ENCODE assay signal across 9 cellular contexts in genomic region chr11:100830978-100831732, GRCh38.
DNase-seq lines count a peak whose midpoint lies in the region; ATAC-seq, FAIRE-seq and TF ChIP-seq lines count a peak whose summit lies in the region.
"Had no signal": no experiment of that assay in that cellular context is flagged by ENCODE, and none has a peak within 500 bp of the region (broad histone marks: within the 10 kb centered on the region; RNA-seq: fewer than 3 reads in every experiment).

No MANE protein-coding gene starts in this region.

- no peak for FAIRE-seq in K562 (lab: Jason Lieb, UNC)

- no peaks in the 10 kb centered on the region for H4K20me1 ChIP-seq in K562 (replicated peaks; ENCODE audit: control insufficient read depth, insufficient read depth, low read length)

- no TSS peak for BruUV-seq in K562 (replicated peaks; lab: Mats Ljungman, UMichigan)

- no peak for TF ChIP-seq EP300 in K562 (IDR thresholded peaks at IDR 0.05; ENCODE audit: low read length)

- no peak for TF ChIP-seq POLR2A in K562 (conservative IDR thresholded peaks at IDR 0.05)

- H3K27me3 ChIP-seq in K562 (ENCODE audit: control insufficient read depth in 2 of 2, insufficient read depth in 2 of 2, low read length in 2 of 2) (no peaks in the 10 kb centered on the region), subcutaneous abdominal adipose tissue (ENCODE audit: control insufficient read depth in 5 of 5, insufficient read depth in 4 of 5, low read length in 5 of 5) (no peaks in the 10 kb centered on the region), upper lobe of right lung (no peaks in the 10 kb centered on the region), WERI-Rb-1 (ENCODE audit: insufficient read depth, low read depth, severe bottlenecking) (no peaks in the 10 kb centered on the region)

- 14% methylated on average over 6 of the region's 6 CpGs for WGBS in K562 (ENCODE audit: insufficient coverage, low coverage, missing lambda C conversion rate)

- CTCF ChIA-PET in K562 (lab: Yijun Ruan, JAX; ENCODE audit: low intra/inter-chr PET ratio), result no interaction called here

- H3K4me2 ChIP-seq in K562 (ENCODE audit: insufficient read depth, low read length), result no peak overlapping the region

- H3K79me2 ChIP-seq in K562 (ENCODE audit: control insufficient read depth, insufficient read depth, low read length), result no peaks in the 10 kb centered on the region

- in situ Hi-C loops in K562 (cut with MboI), result no loop called here

- no peak for TF ChIP-seq RAD21 in K562 (CRISPR knock-in tag; conservative IDR thresholded peaks at IDR 0.05 in 1 of 2, IDR thresholded peaks at IDR 0.05 in 1 of 2)

- no peak overlapping the region for H3K4me3 ChIP-seq in K562
- H3K4me3 ChIP-seq in subcutaneous abdominal adipose tissue (ENCODE audit: low read depth in 1 of 5, low read length in 5 of 5), result peak overlapping the region in 1 of 5 donors; percentile 31
- no peak overlapping the region for H3K4me3 ChIP-seq in upper lobe of right lung
- no peak overlapping the region for H3K4me3 ChIP-seq in WERI-Rb-1 (ENCODE audit: low read depth, low read length)

- H3K9me1 ChIP-seq in K562 (ENCODE audit: control insufficient read depth, insufficient read depth, low read length), result no peaks in the 10 kb centered on the region

- intact Hi-C loops in K562 (cut with micrococcal nuclease) (no loop called here), left ventricle myocardium superior (cut with micrococcal nuclease) (no loop called here), upper lobe of right lung (cut with DNase I) (no loop called here)

- H3K4me1 ChIP-seq in K562 (replicated peaks in 1 of 2; ENCODE audit: control insufficient read depth in 2 of 2, insufficient read depth in 2 of 2, low read length in 2 of 2) (no peaks in the 10 kb centered on the region; a peak in 1 of 5 replicates), subcutaneous abdominal adipose tissue (ENCODE audit: control insufficient read depth in 5 of 5, insufficient read depth in 5 of 5, low read length in 5 of 5) (peaks cover 0 to 50% (median 38%) of the 10 kb centered on the region in 5 donors), upper lobe of right lung (no peaks in the 10 kb centered on the region)

- H3K9ac ChIP-seq in K562 (ENCODE audit: insufficient read depth in 1 of 2, low read depth in 2 of 2, low read length in 2 of 2) (no peak overlapping the region), subcutaneous abdominal adipose tissue (ENCODE audit: low read length in 5 of 5) (peak overlapping the region in 1 of 5 donors; percentile 16)

- no peak overlapping the region for H2AFZ ChIP-seq in K562 (ENCODE audit: low read depth, low read length)

- no peak for TF ChIP-seq CTCF in K562 (IDR thresholded peaks at IDR 0.05 in 2 of 3, conservative IDR thresholded peaks at IDR 0.05 in 1 of 3; ENCODE audit: insufficient read depth in 2 of 3, low read depth in 1 of 3, low read length in 3 of 3)
- TF ChIP-seq CTCF in upper lobe of right lung (IDR thresholded peaks at IDR 0.05), result no peak
- no peak for TF ChIP-seq CTCF in WERI-Rb-1 (IDR thresholded peaks at IDR 0.05; ENCODE audit: low read depth, low read length)

- ATAC-seq in K562, result no peak
- peak; percentile 87 for ATAC-seq in left ventricle myocardium superior
- ATAC-seq in upper lobe of right lung, result no peak

- H3K27ac ChIP-seq in K562 (ENCODE audit: extremely low read depth, low read depth, low read length), result no peak overlapping the region
- peak overlapping the region; percentile 84 for H3K27ac ChIP-seq in subcutaneous abdominal adipose tissue (ENCODE audit: low read depth, low read length)
- H3K27ac ChIP-seq in upper lobe of right lung, result no peak overlapping the region
- H3K27ac ChIP-seq in WERI-Rb-1, result no peak overlapping the region

- peak; percentile 48 for DNase-seq in HPDE6-E6E7 (ENCODE audit: extremely low spot score)
- no peak for DNase-seq in K562 (ENCODE audit: extremely low read depth in 1 of 4, low spot score in 3 of 4)
- DNase-seq in left ventricle myocardium superior, result no peak
- no peak for DNase-seq in SIG-M5 treated with dmso at 0.1 percent for 504 hours (lab: John Stamatoyannopoulos, UW; ENCODE audit: unreplicated experiment)
- no peak for DNase-seq in upper lobe of right lung
- DNase-seq in WERI-Rb-1, result no peak
- DNase-seq: activated CD4-positive, alpha-beta memory T cell treated with anti-CD3 and anti-CD28 coated beads for 36 hours; occipital lobe had no signal

- POLR2A ChIA-PET in K562 (lab: Yijun Ruan, JAX), result no interaction called here

- H3K9me3 ChIP-seq in K562 (replicated peaks; ENCODE audit: control insufficient read depth, insufficient read depth, low read depth, low read length) (no peaks in the 10 kb centered on the region), subcutaneous abdominal adipose tissue (ENCODE audit: control insufficient read depth in 5 of 5, low read length in 5 of 5) (no peaks in the 10 kb centered on the region), upper lobe of right lung (no peaks in the 10 kb centered on the region), WERI-Rb-1 (ENCODE audit: severe bottlenecking) (no peaks in the 10 kb centered on the region)

- H3K36me3 ChIP-seq in K562 (ENCODE audit: control insufficient read depth, insufficient read depth, low read length), result no peaks in the 10 kb centered on the region
- no peaks in the 10 kb centered on the region for H3K36me3 ChIP-seq in subcutaneous abdominal adipose tissue (ENCODE audit: control insufficient read depth in 5 of 5, insufficient read depth in 5 of 5, low read length in 5 of 5)
- no peaks in the 10 kb centered on the region for H3K36me3 ChIP-seq in upper lobe of right lung
- H3K36me3 ChIP-seq in WERI-Rb-1, result no peaks in the 10 kb centered on the region

TF ChIP-seq in K562, 482 proteins besides CTCF, POLR2A, EP300 and RAD21:
- TF ChIP-seq MLLT1 (IDR thresholded peaks at IDR 0.05) (no peak), USF2 (CRISPR knock-in tag; IDR thresholded peaks at IDR 0.05) (0 out of 2 replicates have a peak, but pooled peaks have one; percentile 3)
- TF ChIP-seq, protein P1, sequence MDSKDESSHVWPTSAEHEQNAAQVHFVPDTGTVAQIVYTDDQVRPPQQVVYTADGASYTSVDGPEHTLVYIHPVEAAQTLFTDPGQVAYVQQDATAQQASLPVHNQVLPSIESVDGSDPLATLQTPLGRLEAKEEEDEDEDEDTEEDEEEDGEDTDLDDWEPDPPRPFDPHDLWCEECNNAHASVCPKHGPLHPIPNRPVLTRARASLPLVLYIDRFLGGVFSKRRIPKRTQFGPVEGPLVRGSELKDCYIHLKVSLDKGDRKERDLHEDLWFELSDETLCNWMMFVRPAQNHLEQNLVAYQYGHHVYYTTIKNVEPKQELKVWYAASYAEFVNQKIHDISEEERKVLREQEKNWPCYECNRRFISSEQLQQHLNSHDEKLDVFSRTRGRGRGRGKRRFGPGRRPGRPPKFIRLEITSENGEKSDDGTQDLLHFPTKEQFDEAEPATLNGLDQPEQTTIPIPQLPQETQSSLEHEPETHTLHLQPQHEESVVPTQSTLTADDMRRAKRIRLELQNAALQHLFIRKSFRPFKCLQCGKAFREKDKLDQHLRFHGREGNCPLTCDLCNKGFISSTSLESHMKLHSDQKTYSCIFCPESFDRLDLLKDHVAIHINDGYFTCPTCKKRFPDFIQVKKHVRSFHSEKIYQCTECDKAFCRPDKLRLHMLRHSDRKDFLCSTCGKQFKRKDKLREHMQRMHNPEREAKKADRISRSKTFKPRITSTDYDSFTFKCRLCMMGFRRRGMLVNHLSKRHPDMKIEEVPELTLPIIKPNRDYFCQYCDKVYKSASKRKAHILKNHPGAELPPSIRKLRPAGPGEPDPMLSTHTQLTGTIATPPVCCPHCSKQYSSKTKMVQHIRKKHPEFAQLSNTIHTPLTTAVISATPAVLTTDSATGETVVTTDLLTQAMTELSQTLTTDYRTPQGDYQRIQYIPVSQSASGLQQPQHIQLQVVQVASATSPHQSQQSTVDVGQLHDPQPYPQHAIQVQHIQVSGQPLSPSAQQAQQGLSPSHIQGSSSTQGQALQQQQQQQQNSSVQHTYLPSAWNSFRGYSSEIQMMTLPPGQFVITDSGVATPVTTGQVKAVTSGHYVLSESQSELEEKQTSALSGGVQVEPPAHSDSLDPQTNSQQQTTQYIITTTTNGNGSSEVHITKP (IDR thresholded peaks at IDR 0.05; ENCODE audit: partially characterized antibody), result no peak
TF ChIP-seq in K562: peak in this region for 1.
